2 cellular contexts compared by ENCODE assay signal in the genomic region with DNA sequence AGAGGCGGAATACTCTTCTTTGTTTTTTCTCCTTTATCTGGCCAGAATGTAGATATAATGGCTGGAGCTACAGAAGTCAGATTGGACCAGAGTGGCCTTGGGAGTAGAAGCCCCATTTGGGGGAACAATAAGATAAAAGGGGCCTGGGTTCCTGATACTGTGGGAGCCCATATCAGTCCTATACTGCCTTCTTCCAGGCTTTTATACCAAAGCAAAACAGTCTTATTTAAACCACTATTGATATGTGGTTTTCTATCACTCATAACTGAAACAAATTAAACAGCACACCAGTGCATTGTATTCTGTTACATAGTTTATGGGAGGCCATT.
TF ChIP-seq lines count a peak whose summit lies in the region.

No MANE protein-coding gene starts in this region.

TF ChIP-seq in SK-N-SH, 30 proteins besides CTCF, POLR2A, EP300 and RAD21 (continued from another document):
- no peak for TF ChIP-seq NRF1 (IDR thresholded peaks at IDR 0.05; ENCODE audit: low read depth, low read length)
- no peak for TF ChIP-seq RCOR1 (IDR thresholded peaks at IDR 0.05; ENCODE audit: low read length)
- TF ChIP-seq, protein P1, sequence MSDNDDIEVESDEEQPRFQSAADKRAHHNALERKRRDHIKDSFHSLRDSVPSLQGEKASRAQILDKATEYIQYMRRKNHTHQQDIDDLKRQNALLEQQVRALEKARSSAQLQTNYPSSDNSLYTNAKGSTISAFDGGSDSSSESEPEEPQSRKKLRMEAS (IDR thresholded peaks at IDR 0.05; ENCODE audit: low read depth): no peak
- TF ChIP-seq FOXJ3 (CRISPR knock-in tag; IDR thresholded peaks at IDR 0.05): no peak
- no peak for TF ChIP-seq JUND (IDR thresholded peaks at IDR 0.05)
- no peak for TF ChIP-seq FOSL2 (IDR thresholded peaks at IDR 0.05; ENCODE audit: borderline replicate concordance, low read depth)
- no peak for TF ChIP-seq TAF1 (IDR thresholded peaks at IDR 0.05; ENCODE audit: borderline replicate concordance, low read depth, low read length)

TF ChIP-seq in SK-N-SH treated with all-trans-retinoic acid at 6 μM for 48 hours, 23 proteins besides CTCF, POLR2A, EP300 and RAD21 (continued from another document):
- no peak for TF ChIP-seq TSHZ2 (CRISPR knock-in tag; IDR thresholded peaks at IDR 0.05)
- TF ChIP-seq, protein P2, sequence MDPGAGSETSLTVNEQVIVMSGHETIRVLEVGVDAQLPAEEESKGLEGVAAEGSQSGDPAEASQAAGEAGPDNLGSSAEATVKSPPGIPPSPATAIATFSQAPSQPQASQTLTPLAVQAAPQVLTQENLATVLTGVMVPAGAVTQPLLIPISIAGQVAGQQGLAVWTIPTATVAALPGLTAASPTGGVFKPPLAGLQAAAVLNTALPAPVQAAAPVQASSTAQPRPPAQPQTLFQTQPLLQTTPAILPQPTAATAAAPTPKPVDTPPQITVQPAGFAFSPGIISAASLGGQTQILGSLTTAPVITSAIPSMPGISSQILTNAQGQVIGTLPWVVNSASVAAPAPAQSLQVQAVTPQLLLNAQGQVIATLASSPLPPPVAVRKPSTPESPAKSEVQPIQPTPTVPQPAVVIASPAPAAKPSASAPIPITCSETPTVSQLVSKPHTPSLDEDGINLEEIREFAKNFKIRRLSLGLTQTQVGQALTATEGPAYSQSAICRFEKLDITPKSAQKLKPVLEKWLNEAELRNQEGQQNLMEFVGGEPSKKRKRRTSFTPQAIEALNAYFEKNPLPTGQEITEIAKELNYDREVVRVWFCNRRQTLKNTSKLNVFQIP (CRISPR knock-in tag; IDR thresholded peaks at IDR 0.05; ENCODE audit: borderline replicate concordance, low read depth): no peak
- TF ChIP-seq, protein P3, sequence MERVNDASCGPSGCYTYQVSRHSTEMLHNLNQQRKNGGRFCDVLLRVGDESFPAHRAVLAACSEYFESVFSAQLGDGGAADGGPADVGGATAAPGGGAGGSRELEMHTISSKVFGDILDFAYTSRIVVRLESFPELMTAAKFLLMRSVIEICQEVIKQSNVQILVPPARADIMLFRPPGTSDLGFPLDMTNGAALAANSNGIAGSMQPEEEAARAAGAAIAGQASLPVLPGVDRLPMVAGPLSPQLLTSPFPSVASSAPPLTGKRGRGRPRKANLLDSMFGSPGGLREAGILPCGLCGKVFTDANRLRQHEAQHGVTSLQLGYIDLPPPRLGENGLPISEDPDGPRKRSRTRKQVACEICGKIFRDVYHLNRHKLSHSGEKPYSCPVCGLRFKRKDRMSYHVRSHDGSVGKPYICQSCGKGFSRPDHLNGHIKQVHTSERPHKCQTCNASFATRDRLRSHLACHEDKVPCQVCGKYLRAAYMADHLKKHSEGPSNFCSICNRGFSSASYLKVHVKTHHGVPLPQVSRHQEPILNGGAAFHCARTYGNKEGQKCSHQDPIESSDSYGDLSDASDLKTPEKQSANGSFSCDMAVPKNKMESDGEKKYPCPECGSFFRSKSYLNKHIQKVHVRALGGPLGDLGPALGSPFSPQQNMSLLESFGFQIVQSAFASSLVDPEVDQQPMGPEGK (CRISPR knock-in tag; IDR thresholded peaks at IDR 0.05; ENCODE audit: borderline replicate concordance): no peak
TF ChIP-seq in SK-N-SH treated with all-trans-retinoic acid at 6 μM for 48 hours: peak in this region for 0.
